28 cellular contexts compared by ENCODE assay signal in genomic region chr20:14114049-14114448, GRCh38.
"Had no signal": no experiment of that assay in that cellular context is flagged by ENCODE, and none has a peak within 500 bp of the region (broad histone marks: within the 10 kb centered on the region; RNA-seq: fewer than 3 reads in every experiment).

No MANE protein-coding gene starts in this region.

- H3K4me1 ChIP-seq: ascending aorta, breast epithelium, gastrocnemius medialis, heart left ventricle had no signal

- H3K27ac ChIP-seq: ascending aorta, breast epithelium, cardiac muscle cell, coronary artery, dorsolateral prefrontal cortex, foreskin keratinocyte, gastrocnemius medialis, heart left ventricle had no signal

- H3K27me3 ChIP-seq: ascending aorta, breast epithelium, cardiac muscle cell, dorsolateral prefrontal cortex, gastrocnemius medialis, heart left ventricle had no signal

- DNase-seq: activated CD4-positive, alpha-beta memory T cell treated with anti-CD3 and anti-CD28 coated beads, Interleukin-2, amount 10 ng/mL, durations not matched to agents 7 days and 5 days; activated CD4-positive, alpha-beta T cell treated with anti-CD3 and anti-CD28 coated beads for 36 hours; activated CD4-positive, alpha-beta T cell treated with anti-CD3 and anti-CD28 coated beads, Interleukin-2, amount 10 ng/mL, durations not matched to agents 24 days and 14 days; activated CD4-positive, alpha-beta T cell treated with anti-CD3 and anti-CD28 coated beads, Interleukin-2, amount 50 U/mL, for 4 hours; activated CD4-positive, CD25-positive, alpha-beta regulatory T cell; activated CD4-positive, CD25-positive, alpha-beta regulatory T cell treated with anti-CD3 and anti-CD28 coated beads, Interleukin-2, amount 50 U/mL, for 72 hours; activated CD8-positive, alpha-beta memory T cell treated with anti-CD3 and anti-CD28 coated beads, Interleukin-2, amount 50 U/mL, for 48 hours; activated gamma-delta T cell; activated naive CD4-positive, alpha-beta T cell; activated naive CD4-positive, alpha-beta T cell treated with anti-CD3 and anti-CD28 coated beads, Interleukin-2, amount 10 ng/mL, durations not matched to agents 7 days and 5 days; activated naive CD8-positive, alpha-beta T cell treated with anti-CD3 and anti-CD28 coated beads, Interleukin-2, amount 10 ng/mL, durations not matched to agents 7 days and 5 days; activated T-cell treated with anti-CD3 and anti-CD28 coated beads for 4 hours; activated T-cell treated with anti-CD3 and anti-CD28 coated beads, Interleukin-2, amount 50 U/mL, for 24 hours; activated T-cell treated with anti-CD3 and anti-CD28 coated beads, Interleukin-2, amount 50 U/mL, for 72 hours; central memory CD4-positive, alpha-beta T cell; dorsolateral prefrontal cortex; effector memory CD4-positive, alpha-beta T cell; endodermal cell; foreskin keratinocyte; gastrocnemius medialis; glutamatergic neuron; heart left ventricle; T-helper 17 cell; T1000 had no signal

- H3K4me3 ChIP-seq: ascending aorta, breast epithelium, cardiac muscle cell, coronary artery, dorsolateral prefrontal cortex, gastrocnemius medialis, heart left ventricle had no signal

- H3K9me3 ChIP-seq: gastrocnemius medialis had no signal

- H3K36me3 ChIP-seq: ascending aorta, breast epithelium, cardiac muscle cell, gastrocnemius medialis, heart left ventricle had no signal
